Comparison of ENCODE assay signal across 7 cellular contexts in the genomic region with DNA sequence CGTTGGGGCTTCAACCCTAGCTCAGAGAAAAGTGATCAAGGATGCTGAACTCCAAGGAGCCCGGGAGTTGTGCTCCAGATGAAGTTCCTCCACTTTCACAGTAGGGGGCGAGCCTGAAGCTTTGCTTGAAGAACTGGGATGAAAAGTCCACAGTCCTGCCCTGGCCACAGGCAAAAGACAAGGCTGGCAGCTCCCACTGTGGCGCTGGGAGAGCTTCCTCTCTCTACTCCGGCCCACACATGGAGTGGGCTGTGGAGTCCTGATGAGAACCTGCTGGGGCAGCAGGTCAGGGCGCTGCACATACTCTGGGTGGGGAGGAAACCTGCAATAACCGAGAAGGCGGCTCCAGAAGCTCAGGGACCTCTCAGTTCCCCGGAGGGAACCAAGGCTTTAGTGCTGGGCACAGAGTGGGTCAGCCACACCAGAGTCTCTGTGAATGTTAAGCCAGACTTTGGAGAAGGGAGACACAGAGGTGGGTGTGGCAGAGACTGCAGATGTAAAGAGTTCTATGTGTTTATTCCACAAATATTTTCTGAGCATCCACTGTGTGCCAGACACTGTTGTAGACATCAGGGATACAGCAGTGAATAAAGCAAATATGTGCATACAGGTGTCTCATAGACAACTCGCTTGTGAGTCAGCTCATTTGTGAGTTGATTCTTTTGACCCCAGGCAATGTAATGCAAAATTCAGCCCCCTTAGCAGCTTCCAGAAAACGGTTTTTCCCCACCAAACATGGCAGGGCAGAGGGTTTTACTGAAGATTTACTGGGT. TPM values are rescaled to one million over a fixed set of nuclear protein-coding genes. Genes with fewer than 3 reads are reported as not detected.
DNase-seq lines count a peak whose midpoint lies in the region; ATAC-seq, FAIRE-seq and TF ChIP-seq lines count a peak whose summit lies in the region.

No MANE protein-coding gene starts in this region.

- ATAC-seq in left lung (peak; percentile 70), HG03439 (IDR thresholded peaks at IDR 0.05; ENCODE audit: unreplicated experiment) (no peak)

- H3K27me3 ChIP-seq in left lung, result no peaks in the 10 kb centered on the region

- CTCF ChIA-PET in HEK293T (lab: Yijun Ruan, JAX), result interaction anchor here (0.5 to 2.1 kb wide), 22 partner anchors 9 to 1286 kb away, joined by 3 to 11 read pairs (median 4); no protein-coding TSS in a partner anchor

- peaks cover 12 to 51% of the 10 kb centered on the region in 2 donors for H3K4me1 ChIP-seq in left lung

- DNase-seq in DMS 273 treated with DMSO at 0.1 percent for 48 hours (lab: John Stamatoyannopoulos, UW) (peak; percentile 25), HEK293T (ENCODE audit: extremely low spot score) (peak; percentile 79), RCC 7860 (ENCODE audit: low spot score) (peak; percentile 61), dedifferentiated amniotic fluid mesenchymal stem cell (ENCODE audit: extremely low spot score) (peak; percentile 76), left lung (peak in 1 of 2 donors; percentile 71), substantia nigra (lab: John Stamatoyannopoulos, UW) (peak in 42 of 49 donors; percentile 5 to 71 (median 48))

- H3K27ac ChIP-seq in left lung (peak overlapping the region; percentile 14 to 76), substantia nigra (ENCODE audit: low read depth, low read length, poor library complexity, severe bottlenecking) (no peak overlapping the region)

- intact Hi-C loops in left lung (cut with DNase I), result no loop called here

- POLR2A ChIA-PET in HEK293T (lab: Yijun Ruan, JAX), result no interaction called here

- TF ChIP-seq CTCF in left lung (IDR thresholded peaks at IDR 0.05), result peak; percentile 88

- H3K9me3 ChIP-seq in left lung, result no peaks in the 10 kb centered on the region

- FAIRE-seq in RCC 7860 (lab: Jason Lieb, UNC), result peak; percentile 10

- H3K4me3 ChIP-seq in left lung, result no peak overlapping the region

- no peaks in the 10 kb centered on the region for H3K36me3 ChIP-seq in left lung

TF ChIP-seq in HEK293T, 16 proteins besides CTCF, POLR2A, EP300 and RAD21:
- TF ChIP-seq NFRKB (IDR thresholded peaks at IDR 0.05), result no peak
- TF ChIP-seq FOXM1 (IDR thresholded peaks at IDR 0.05; ENCODE audit: borderline replicate concordance), result no peak
TF ChIP-seq in HEK293T: peak in this region for 0.

RNA-seq across cellular contexts. Expression of gene MRPL33, which starts 48.0 kb away (rescaled TPM):
- 100 to 1,000 TPM in 1 of 2 donors, 10 to 100 TPM in 1; 75.2 to 110 TPM for total RNA-seq in left lung

RNA-seq across cellular contexts. Expression of gene SLC4A1AP, which starts 59.9 kb away (rescaled TPM):
- total RNA-seq in left lung, result 10 to 100 TPM; 18.5 to 20.3 TPM
